9 cellular contexts compared by ENCODE assay signal in genomic region chrX:66016905-66017658, GRCh38. TPM values are rescaled to one million over a fixed set of nuclear protein-coding genes. Genes with fewer than 3 reads are reported as not detected.
DNase-seq lines count a peak whose midpoint lies in the region; ATAC-seq, FAIRE-seq and TF ChIP-seq lines count a peak whose summit lies in the region.
"Had no signal": no experiment of that assay in that cellular context is flagged by ENCODE, and none has a peak within 500 bp of the region (broad histone marks: within the 10 kb centered on the region; RNA-seq: fewer than 3 reads in every experiment).

No MANE protein-coding gene starts in this region.

- no peak for DNase-seq in GM18507 (ENCODE audit: extremely low spot score, insufficient read length, low read depth)
- no peak for DNase-seq in GM23338 (ENCODE audit: low spot score)
- peak; percentile 25 for DNase-seq in UCSD-AML1 (lab: John Stamatoyannopoulos, UW; ENCODE audit: unreplicated experiment)
- no peak for DNase-seq in midbrain (lab: John Stamatoyannopoulos, UW)
- no peak for DNase-seq in RPMI8226
- DNase-seq: NCI-H1092 treated with DMSO at 0.1 percent for 48 hours, Right ventricle myocardium superior had no signal

- H3K27ac Mint-ChIP-seq in GM23338 = no peak overlapping the region

- no peaks in the 10 kb centered on the region for H3F3A ChIP-seq in GM23338 (replicated peaks; ENCODE audit: low read depth)

- ATAC-seq in GM23338 (no peak), GM19023 (IDR thresholded peaks at IDR 0.05; ENCODE audit: unreplicated experiment) (no peak)

- no peak overlapping the region for H3K4me2 ChIP-seq in GM23338
- no peak overlapping the region for H3K4me2 ChIP-seq in parathyroid adenoma (ENCODE audit: low read length)

- H3K9me3 ChIP-seq in parathyroid adenoma (ENCODE audit: control insufficient read depth, low read length) = no peaks in the 10 kb centered on the region

- TF ChIP-seq CTCF in GM23338 (conservative IDR thresholded peaks at IDR 0.05; ENCODE audit: low read depth in 2 of 2) (0 out of 4 replicates have a peak, but pooled peaks of 1 of the 2 experiments have one; percentile 7), parathyroid adenoma (IDR thresholded peaks at IDR 0.05) (no peak)

- H3K27me3 Mint-ChIP-seq in GM23338 (ENCODE audit: insufficient read depth, low read depth, poor library complexity) = peaks cover 2% of the 10 kb centered on the region

- no peaks in the 10 kb centered on the region for H3K36me3 Mint-ChIP-seq in GM23338 (ENCODE audit: low read depth)

- H3K4me1 ChIP-seq in GM23338 (ENCODE audit: insufficient read depth) = no peaks in the 10 kb centered on the region
- peaks cover 6% of the 10 kb centered on the region for H3K4me1 ChIP-seq in parathyroid adenoma

- no peaks in the 10 kb centered on the region for H4K20me1 ChIP-seq in GM23338 (replicated peaks; ENCODE audit: insufficient read depth)

- no peak overlapping the region for H3K9ac ChIP-seq in parathyroid adenoma

- no peak overlapping the region for H3K4me3 Mint-ChIP-seq in GM23338

- H3K79me2 ChIP-seq in GM23338 (replicated peaks; ENCODE audit: insufficient read depth) (no peaks in the 10 kb centered on the region), parathyroid adenoma (no peaks in the 10 kb centered on the region)

- H3K4me3 ChIP-seq in GM23338 (no peak overlapping the region), parathyroid adenoma (ENCODE audit: low read depth, low read length) (no peak overlapping the region)

- H3K36me3 ChIP-seq in GM23338 (ENCODE audit: insufficient read depth) (no peaks in the 10 kb centered on the region), parathyroid adenoma (ENCODE audit: control insufficient read depth, insufficient read depth, low read length) (no peaks in the 10 kb centered on the region)

- H2AFZ ChIP-seq in GM23338 = 0 out of 2 replicates have a peak overlapping the region, but pooled peaks have one; percentile 66
- H2AFZ ChIP-seq in parathyroid adenoma = peak overlapping the region; percentile 22

- H3K4me1 Mint-ChIP-seq in GM23338 = peaks cover 5% of the 10 kb centered on the region; the same call in 1 of the 3 replicates

- no peaks in the 10 kb centered on the region for H3K27me3 ChIP-seq in GM23338 (ENCODE audit: insufficient read depth)
- H3K27me3 ChIP-seq in parathyroid adenoma (ENCODE audit: control insufficient read depth, insufficient read depth, low read length) = no peaks in the 10 kb centered on the region

- H3K27ac ChIP-seq in GM23338 (ENCODE audit: low read depth) (no peak overlapping the region), parathyroid adenoma (peak overlapping the region; percentile 15)

- peak; percentile 97 for FAIRE-seq in GM18507 (lab: Jason Lieb, UNC)

- H3K9me2 ChIP-seq in GM23338 (ENCODE audit: insufficient read depth) = no peaks in the 10 kb centered on the region

- no peaks in the 10 kb centered on the region for H3K9me3 Mint-ChIP-seq in GM23338

TF ChIP-seq in GM23338, 12 proteins besides CTCF, POLR2A, EP300 and RAD21 (continues in another document):
- TF ChIP-seq EZH2 (IDR thresholded peaks at IDR 0.05; ENCODE audit: low read depth, unreplicated experiment) (no peak), REST (IDR thresholded peaks at IDR 0.05; ENCODE audit: unreplicated experiment) (no peak), ETS1 (IDR thresholded peaks at IDR 0.05) (no peak), ZNF462 (CRISPR knock-in tag; IDR thresholded peaks at IDR 0.05) (no peak), NANOG (IDR thresholded peaks at IDR 0.05; ENCODE audit: borderline replicate concordance) (no peak), EZH2phosphoT487 (IDR thresholded peaks at IDR 0.05; ENCODE audit: unreplicated experiment) (no peak)

RNA-seq across cellular contexts. Expression of gene VSIG4, which starts 22.8 kb away (rescaled TPM):
- not detected in 2 replicates for total RNA-seq in GM23338 (2014; rRNA removed; shearing (Covaris generic))
- polyA plus RNA-seq in GM23338 (2016; fragmentation: Nextera tagmentation; extraction: Ambion mirVana) = not detected in 2 replicates
